ENCODE assay signal across 2 cellular contexts in the genomic region with DNA sequence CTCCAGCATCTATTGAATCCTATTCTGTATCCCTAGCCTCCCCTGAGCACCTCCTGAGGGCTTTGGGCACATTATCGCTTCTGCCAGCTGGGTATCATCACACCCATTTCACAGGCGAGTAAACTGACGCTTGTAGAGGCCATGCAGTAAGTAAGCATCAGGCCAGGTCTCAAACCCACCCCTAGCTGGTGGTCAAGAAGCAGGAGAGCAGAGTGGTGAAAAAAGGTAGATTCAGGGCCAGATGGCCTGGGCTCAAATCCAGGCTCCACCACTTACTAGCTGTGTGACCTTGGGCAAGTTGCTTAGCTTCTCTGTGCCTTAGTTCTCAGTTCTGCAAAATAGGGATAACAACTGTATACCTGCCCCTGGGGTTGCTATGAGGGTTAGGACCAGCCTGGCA.
TF ChIP-seq lines count a peak whose summit lies in the region.

No MANE protein-coding gene starts in this region.

TF ChIP-seq in HEK293, 187 proteins besides CTCF, POLR2A, EP300 and RAD21 (continued from another document):
- no peak for TF ChIP-seq PBX3 (CRISPR knock-in tag; IDR thresholded peaks at IDR 0.05)
- no peak for TF ChIP-seq ZNF792 (tag by site-specific recombination; IDR thresholded peaks at IDR 0.05)
- TF ChIP-seq ZNF768 (tag by site-specific recombination; IDR thresholded peaks at IDR 0.05), result peak; percentile 31; the same call in 1 of the 2 replicates
- TF ChIP-seq ZNF292 (tag by site-specific recombination; IDR thresholded peaks at IDR 0.05; ENCODE audit: borderline replicate concordance, low read depth), result no peak
- TF ChIP-seq, protein P1, sequence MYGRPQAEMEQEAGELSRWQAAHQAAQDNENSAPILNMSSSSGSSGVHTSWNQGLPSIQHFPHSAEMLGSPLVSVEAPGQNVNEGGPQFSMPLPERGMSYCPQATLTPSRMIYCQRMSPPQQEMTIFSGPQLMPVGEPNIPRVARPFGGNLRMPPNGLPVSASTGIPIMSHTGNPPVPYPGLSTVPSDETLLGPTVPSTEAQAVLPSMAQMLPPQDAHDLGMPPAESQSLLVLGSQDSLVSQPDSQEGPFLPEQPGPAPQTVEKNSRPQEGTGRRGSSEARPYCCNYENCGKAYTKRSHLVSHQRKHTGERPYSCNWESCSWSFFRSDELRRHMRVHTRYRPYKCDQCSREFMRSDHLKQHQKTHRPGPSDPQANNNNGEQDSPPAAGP (tag by site-specific recombination; IDR thresholded peaks at IDR 0.05), result no peak
- no peak for TF ChIP-seq KLF7 (tag by site-specific recombination; IDR thresholded peaks at IDR 0.05; ENCODE audit: borderline replicate concordance)

TF ChIP-seq in K562, 482 proteins besides CTCF, POLR2A, EP300 and RAD21 (continued from another document):
- TF ChIP-seq CBX1 (IDR thresholded peaks at IDR 0.05; ENCODE audit: low read depth) (no peak), ZNF175 (CRISPR knock-in tag; IDR thresholded peaks at IDR 0.05; ENCODE audit: low read depth) (no peak), SIRT6 (IDR thresholded peaks at IDR 0.05; ENCODE audit: low read depth, low read length) (no peak), KDM1A (IDR thresholded peaks at IDR 0.05) (peak; percentile 79 to 82), ZNF778 (CRISPR knock-in tag; IDR thresholded peaks at IDR 0.05) (no peak), PHF8 (IDR thresholded peaks at IDR 0.05; ENCODE audit: borderline replicate concordance, low read length) (no peak), CHD1 (IDR thresholded peaks at IDR 0.05; ENCODE audit: low read length) (no peak), MTA1 (IDR thresholded peaks at IDR 0.05; ENCODE audit: borderline replicate concordance) (0 out of 2 replicates have a peak, but pooled peaks have one; percentile 25), ZNF316 (IDR thresholded peaks at IDR 0.05) (no peak), TCF15 (CRISPR knock-in tag; IDR thresholded peaks at IDR 0.05) (no peak), MAX (CRISPR knock-in tag; IDR thresholded peaks at IDR 0.05) (no peak), KDM5B (IDR thresholded peaks at IDR 0.05; ENCODE audit: insufficient replicate concordance, low read depth, low read length) (no peak), RCOR1 (IDR thresholded peaks at IDR 0.05; ENCODE audit: borderline replicate concordance in 1 of 2, low read depth in 2 of 2, low read length in 2 of 2) (peak in 1 of 2 experiments; percentile 48; a peak in 1 of 4 replicates), ADNP (tag; IDR thresholded peaks at IDR 0.05) (peak; percentile 84), ZFP36 (IDR thresholded peaks at IDR 0.05; ENCODE audit: low read depth, low read length, partially characterized antibody) (peak; percentile 79), HDAC2 (IDR thresholded peaks at IDR 0.05) (peak; percentile 62; the same call in 1 of the 2 replicates), MAZ (CRISPR knock-in tag; conservative IDR thresholded peaks at IDR 0.05 in 1 of 2, IDR thresholded peaks at IDR 0.05 in 1 of 2) (no peak), SMAD1 (IDR thresholded peaks at IDR 0.05; ENCODE audit: low read depth, low read length, partially characterized antibody) (no peak), ZNF253 (CRISPR knock-in tag; conservative IDR thresholded peaks at IDR 0.05) (no peak), PHB (CRISPR knock-in tag; IDR thresholded peaks at IDR 0.05) (no peak), RBM25 (IDR thresholded peaks at IDR 0.05; ENCODE audit: low read depth, low read length, severe bottlenecking) (peak; percentile 96), IFI16 (CRISPR knock-in tag; IDR thresholded peaks at IDR 0.05) (no peak), SRF (CRISPR knock-in tag; IDR thresholded peaks at IDR 0.05) (no peak), NR4A1 (CRISPR knock-in tag; IDR thresholded peaks at IDR 0.05) (no peak), NR4A1 (tag; IDR thresholded peaks at IDR 0.05) (no peak), SMARCB1 (IDR thresholded peaks at IDR 0.05; ENCODE audit: insufficient read length, low read depth) (no peak), HIVEP1 (CRISPR knock-in tag; IDR thresholded peaks at IDR 0.05) (no peak), CBFB (CRISPR knock-in tag; IDR thresholded peaks at IDR 0.05) (no peak), AFF1 (IDR thresholded peaks at IDR 0.05; ENCODE audit: low read depth in 1 of 2, partially characterized antibody in 2 of 2) (no peak), SRSF3 (IDR thresholded peaks at IDR 0.05; ENCODE audit: insufficient read depth, low read length) (no peak), HNRNPLL (IDR thresholded peaks at IDR 0.05; ENCODE audit: low read depth, low read length, poor library complexity, severe bottlenecking) (no peak), TSC22D4 (tag; IDR thresholded peaks at IDR 0.05) (no peak), BCOR (IDR thresholded peaks at IDR 0.05) (peak; percentile 95), GATAD2A (IDR thresholded peaks at IDR 0.05) (no peak), PTBP1 (IDR thresholded peaks at IDR 0.05; ENCODE audit: low read depth, low read length) (0 out of 2 replicates have a peak, but pooled peaks have one; percentile 73), GTF2B (IDR thresholded peaks at IDR 0.05; ENCODE audit: extremely low read depth, insufficient read length) (no peak), ATF1 (CRISPR knock-in tag; IDR thresholded peaks at IDR 0.05) (no peak), ATF1 (tag; IDR thresholded peaks at IDR 0.05) (no peak), ZKSCAN1 (IDR thresholded peaks at IDR 0.05; ENCODE audit: low read depth, low read length) (no peak), KLF1 (tag; IDR thresholded peaks at IDR 0.05) (no peak)
- TF ChIP-seq, protein P2, sequence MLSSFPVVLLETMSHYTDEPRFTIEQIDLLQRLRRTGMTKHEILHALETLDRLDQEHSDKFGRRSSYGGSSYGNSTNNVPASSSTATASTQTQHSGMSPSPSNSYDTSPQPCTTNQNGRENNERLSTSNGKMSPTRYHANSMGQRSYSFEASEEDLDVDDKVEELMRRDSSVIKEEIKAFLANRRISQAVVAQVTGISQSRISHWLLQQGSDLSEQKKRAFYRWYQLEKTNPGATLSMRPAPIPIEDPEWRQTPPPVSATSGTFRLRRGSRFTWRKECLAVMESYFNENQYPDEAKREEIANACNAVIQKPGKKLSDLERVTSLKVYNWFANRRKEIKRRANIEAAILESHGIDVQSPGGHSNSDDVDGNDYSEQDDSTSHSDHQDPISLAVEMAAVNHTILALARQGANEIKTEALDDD (IDR thresholded peaks at IDR 0.05), result no peak
TF ChIP-seq in K562: peak in this region for 10.
